ENCODE assay signal across 1 cellular context in the genomic region with DNA sequence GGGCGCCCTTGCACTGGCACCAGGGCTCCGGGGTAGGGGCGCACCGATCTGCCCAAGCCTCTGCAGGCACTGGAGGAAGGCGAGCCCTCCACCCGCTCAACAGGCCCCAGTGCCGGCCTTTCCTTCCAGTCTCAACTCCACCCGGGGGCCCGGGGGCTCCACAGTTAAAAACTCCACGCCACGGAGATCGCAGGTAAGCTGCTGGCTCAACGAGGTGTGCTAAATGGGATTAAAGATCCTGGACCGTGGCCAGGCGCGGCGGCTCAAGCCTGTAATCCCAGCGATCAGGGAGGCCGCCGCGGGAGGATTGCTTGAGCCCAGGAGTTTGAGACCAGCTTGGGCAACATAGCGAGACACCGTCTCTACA.
TF ChIP-seq lines count a peak whose summit lies in the region.

No MANE protein-coding gene starts in this region.

TF ChIP-seq in GM23338, 12 proteins besides CTCF, POLR2A, EP300 and RAD21 (continued from another document):
- TF ChIP-seq, protein P1, sequence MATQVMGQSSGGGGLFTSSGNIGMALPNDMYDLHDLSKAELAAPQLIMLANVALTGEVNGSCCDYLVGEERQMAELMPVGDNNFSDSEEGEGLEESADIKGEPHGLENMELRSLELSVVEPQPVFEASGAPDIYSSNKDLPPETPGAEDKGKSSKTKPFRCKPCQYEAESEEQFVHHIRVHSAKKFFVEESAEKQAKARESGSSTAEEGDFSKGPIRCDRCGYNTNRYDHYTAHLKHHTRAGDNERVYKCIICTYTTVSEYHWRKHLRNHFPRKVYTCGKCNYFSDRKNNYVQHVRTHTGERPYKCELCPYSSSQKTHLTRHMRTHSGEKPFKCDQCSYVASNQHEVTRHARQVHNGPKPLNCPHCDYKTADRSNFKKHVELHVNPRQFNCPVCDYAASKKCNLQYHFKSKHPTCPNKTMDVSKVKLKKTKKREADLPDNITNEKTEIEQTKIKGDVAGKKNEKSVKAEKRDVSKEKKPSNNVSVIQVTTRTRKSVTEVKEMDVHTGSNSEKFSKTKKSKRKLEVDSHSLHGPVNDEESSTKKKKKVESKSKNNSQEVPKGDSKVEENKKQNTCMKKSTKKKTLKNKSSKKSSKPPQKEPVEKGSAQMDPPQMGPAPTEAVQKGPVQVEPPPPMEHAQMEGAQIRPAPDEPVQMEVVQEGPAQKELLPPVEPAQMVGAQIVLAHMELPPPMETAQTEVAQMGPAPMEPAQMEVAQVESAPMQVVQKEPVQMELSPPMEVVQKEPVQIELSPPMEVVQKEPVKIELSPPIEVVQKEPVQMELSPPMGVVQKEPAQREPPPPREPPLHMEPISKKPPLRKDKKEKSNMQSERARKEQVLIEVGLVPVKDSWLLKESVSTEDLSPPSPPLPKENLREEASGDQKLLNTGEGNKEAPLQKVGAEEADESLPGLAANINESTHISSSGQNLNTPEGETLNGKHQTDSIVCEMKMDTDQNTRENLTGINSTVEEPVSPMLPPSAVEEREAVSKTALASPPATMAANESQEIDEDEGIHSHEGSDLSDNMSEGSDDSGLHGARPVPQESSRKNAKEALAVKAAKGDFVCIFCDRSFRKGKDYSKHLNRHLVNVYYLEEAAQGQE (IDR thresholded peaks at IDR 0.05; ENCODE audit: unreplicated experiment), result no peak
- TF ChIP-seq STAT1 (IDR thresholded peaks at IDR 0.05; ENCODE audit: unreplicated experiment), result no peak
- TF ChIP-seq ZNF114 (CRISPR knock-in tag; IDR thresholded peaks at IDR 0.05), result no peak
